In genomic region chr2:177295479-177295878, GRCh38 we compare ENCODE assay signal across 12 cellular contexts. TPM values are rescaled to one million over a fixed set of nuclear protein-coding genes. Genes with fewer than 3 reads are reported as not detected.
DNase-seq lines count a peak whose midpoint lies in the region; ATAC-seq and TF ChIP-seq lines count a peak whose summit lies in the region.
"Had no signal": no experiment of that assay in that cellular context is flagged by ENCODE, and none has a peak within 500 bp of the region (broad histone marks: within the 10 kb centered on the region; RNA-seq: fewer than 3 reads in every experiment).

No MANE protein-coding gene starts in this region.

- ATAC-seq in left lobe of liver (peak; percentile 78), natural killer cell (no peak), GM19351 (IDR thresholded peaks at IDR 0.05; ENCODE audit: unreplicated experiment) (no peak)

- peaks cover 0 to 16% (median 2%) of the 10 kb centered on the region in 4 donors for H3K4me1 ChIP-seq in tibial nerve

- H3K4me3 ChIP-seq in HL-60 (replicated peaks; ENCODE audit: insufficient read depth, low read length), result no peak overlapping the region
- peak overlapping the region; percentile 15 for H3K4me3 ChIP-seq in choroid plexus epithelial cell (ENCODE audit: low read depth, low read length)
- peak overlapping the region in 2 of 4 donors; percentile 4 to 14 for H3K4me3 ChIP-seq in tibial nerve

- H3K27me3 ChIP-seq in HL-60 (ENCODE audit: insufficient read depth, poor library complexity, severe bottlenecking), result no peaks in the 10 kb centered on the region
- no peaks in the 10 kb centered on the region for H3K27me3 ChIP-seq in tibial nerve

- WGBS in tibial nerve, 2 donors, result 15 to 21% methylated on average over 3 of the region's 3 CpGs

- no peak overlapping the region for H3K4me3 Mint-ChIP-seq in glutamatergic neuron (ENCODE audit: unreplicated experiment)
- no peak overlapping the region for H3K4me3 Mint-ChIP-seq in natural killer cell

- peak overlapping the region; percentile 22; the same call in 1 of the 2 replicates for H3K27ac ChIP-seq in HL-60 (replicated peaks)
- peak overlapping the region in 3 of 4 donors; percentile 4 to 76 (median 75) for H3K27ac ChIP-seq in tibial nerve

- no peaks in the 10 kb centered on the region for H3K36me3 ChIP-seq in tibial nerve

- TF ChIP-seq EP300 in tibial nerve (IDR thresholded peaks at IDR 0.05), result peak in 1 of 2 donors; percentile 66

- no peak for DNase-seq in HL-60 (ENCODE audit: low read depth in 1 of 2, low spot score in 1 of 2)
- DNase-seq in choroid plexus epithelial cell (ENCODE audit: low read depth), result peak; percentile 73
- no peak for DNase-seq in left lobe of liver (ENCODE audit: low spot score)
- peak in 1 of 2 donors; percentile 47 for DNase-seq in tibial nerve (ENCODE audit: low spot score in 2 of 2)
- no peak for DNase-seq in glutamatergic neuron
- DNase-seq in natural killer cell, result no peak
- DNase-seq: activated CD4-positive, alpha-beta T cell treated with anti-CD3 and anti-CD28 coated beads for 48 hours; NCI-H187 treated with DMSO at 0.1 percent for 48 hours; SIG-M5; stimulated activated CD4-positive, alpha-beta T cell treated with anti-CD3 and anti-CD28 coated beads, Interleukin-12 subunit alpha, Interleukin-12 subunit beta, amount 100 ng/mL, for 4 hours had no signal

- intact Hi-C loops in natural killer cell (cut with micrococcal nuclease), result loop anchor here (5.0 kb wide), 1 partner anchor 33 kb away; the partner anchor contains the start of gene NFE2L2

- TF ChIP-seq CTCF in HL-60 (IDR thresholded peaks at IDR 0.05; ENCODE audit: insufficient read depth, low read length) (no peak), choroid plexus epithelial cell (conservative IDR thresholded peaks at IDR 0.05; ENCODE audit: low read depth, low read length) (no peak), tibial nerve (IDR thresholded peaks at IDR 0.05) (no peak), glutamatergic neuron (IDR thresholded peaks at IDR 0.05; ENCODE audit: partially characterized antibody, unreplicated experiment) (no peak), natural killer cell (IDR thresholded peaks at IDR 0.05) (no peak)

- peaks cover 9% of the 10 kb centered on the region for H3K4me1 Mint-ChIP-seq in glutamatergic neuron (ENCODE audit: low read depth, unreplicated experiment)
- peaks cover 2% of the 10 kb centered on the region in 2 donors for H3K4me1 Mint-ChIP-seq in natural killer cell

- H3K36me3 Mint-ChIP-seq in glutamatergic neuron (ENCODE audit: unreplicated experiment) (no peaks in the 10 kb centered on the region), natural killer cell (no peaks in the 10 kb centered on the region)
- H3K36me3 Mint-ChIP-seq: activated naive CD4-positive, alpha-beta T cell treated with anti-CD3 and anti-CD28 coated beads, Interleukin-2, amount 50 U/mL, for 72 hours had no signal

- H3K27ac Mint-ChIP-seq in glutamatergic neuron (ENCODE audit: unreplicated experiment) (no peak overlapping the region), natural killer cell (peak overlapping the region in 1 of 2 donors; percentile 20)
- H3K27ac Mint-ChIP-seq: activated naive CD4-positive, alpha-beta T cell treated with anti-CD3 and anti-CD28 coated beads, Interleukin-2, amount 50 U/mL, for 72 hours had no signal

- no peak for TF ChIP-seq POLR2A in tibial nerve (IDR thresholded peaks at IDR 0.05)

- H3K27me3 Mint-ChIP-seq in glutamatergic neuron (ENCODE audit: unreplicated experiment), result peaks cover 2% of the 10 kb centered on the region
- H3K27me3 Mint-ChIP-seq in natural killer cell (ENCODE audit: low read depth in 2 of 2), result no peaks in the 10 kb centered on the region

- H3K9me3 Mint-ChIP-seq in glutamatergic neuron (ENCODE audit: unreplicated experiment) (no peaks in the 10 kb centered on the region), natural killer cell (no peaks in the 10 kb centered on the region)

- H3K9me3 ChIP-seq in tibial nerve, result no peaks in the 10 kb centered on the region

RNA-seq across cellular contexts. Expression of gene NFE2L2, which starts 31.0 kb away (rescaled TPM):
- 29.2 TPM for total RNA-seq in left lobe of liver
- total RNA-seq in tibial nerve, result 100 to 1,000 TPM; 112 to 164 (median 145) TPM
- total RNA-seq in glutamatergic neuron (ENCODE audit: unreplicated experiment), result 51.4 TPM
- total RNA-seq in natural killer cell, result 10 to 100 TPM; 76.0 to 99.8 (median 84.6) TPM
